In the genomic region with DNA sequence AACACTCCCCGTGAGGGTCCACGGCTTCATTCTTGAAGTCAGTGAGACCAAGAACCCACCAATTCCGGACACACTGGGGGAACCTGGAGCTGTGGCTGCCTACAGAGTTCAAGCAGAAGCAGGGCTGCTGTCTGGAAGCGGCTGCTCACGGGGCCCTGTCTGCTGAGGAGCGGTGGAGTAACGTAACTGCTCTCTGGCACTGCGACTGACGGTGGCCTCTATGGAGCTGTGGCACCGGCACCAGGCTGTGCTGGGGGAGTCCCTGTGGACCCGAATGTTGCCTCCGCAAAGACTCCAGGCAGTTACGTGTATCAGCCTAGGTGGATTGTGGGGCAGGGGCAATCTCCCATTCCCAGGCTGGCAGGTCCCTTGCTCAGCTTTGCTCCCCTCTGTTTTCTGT, we compare ENCODE assay signal across 20 cellular contexts.
"Had no signal": no experiment of that assay in that cellular context is flagged by ENCODE, and none has a peak within 500 bp of the region (broad histone marks: within the 10 kb centered on the region; RNA-seq: fewer than 3 reads in every experiment).

No MANE protein-coding gene starts in this region.

- H3K36me3 ChIP-seq: MG63 had no signal

- H3K4me3 ChIP-seq: MG63 had no signal

- FAIRE-seq: HepG2 had no signal

- H3K27me3 ChIP-seq: MG63 had no signal

- DNase-seq: IMR-90, Karpas-422, KG1, MG63, NCI-H1092 treated with DMSO at 0.1 percent for 48 hours, NCI-H1436, NCI-H187, NCI-H2029, NCI-H2081 treated with DMSO at 0.1 percent for 48 hours, NCI-H2171, NCI-H226, NCI-H446 treated with DMSO at 0.1 percent for 48 hours, NCI-H510A treated with DMSO at 0.1 percent for 48 hours, NCI-H526, NCI-H82, PC-3, SHP77 had no signal

- H3K9me3 ChIP-seq: MG63 had no signal

- H3K27ac ChIP-seq: HL-60, RWPE1 had no signal
